In the genomic region with DNA sequence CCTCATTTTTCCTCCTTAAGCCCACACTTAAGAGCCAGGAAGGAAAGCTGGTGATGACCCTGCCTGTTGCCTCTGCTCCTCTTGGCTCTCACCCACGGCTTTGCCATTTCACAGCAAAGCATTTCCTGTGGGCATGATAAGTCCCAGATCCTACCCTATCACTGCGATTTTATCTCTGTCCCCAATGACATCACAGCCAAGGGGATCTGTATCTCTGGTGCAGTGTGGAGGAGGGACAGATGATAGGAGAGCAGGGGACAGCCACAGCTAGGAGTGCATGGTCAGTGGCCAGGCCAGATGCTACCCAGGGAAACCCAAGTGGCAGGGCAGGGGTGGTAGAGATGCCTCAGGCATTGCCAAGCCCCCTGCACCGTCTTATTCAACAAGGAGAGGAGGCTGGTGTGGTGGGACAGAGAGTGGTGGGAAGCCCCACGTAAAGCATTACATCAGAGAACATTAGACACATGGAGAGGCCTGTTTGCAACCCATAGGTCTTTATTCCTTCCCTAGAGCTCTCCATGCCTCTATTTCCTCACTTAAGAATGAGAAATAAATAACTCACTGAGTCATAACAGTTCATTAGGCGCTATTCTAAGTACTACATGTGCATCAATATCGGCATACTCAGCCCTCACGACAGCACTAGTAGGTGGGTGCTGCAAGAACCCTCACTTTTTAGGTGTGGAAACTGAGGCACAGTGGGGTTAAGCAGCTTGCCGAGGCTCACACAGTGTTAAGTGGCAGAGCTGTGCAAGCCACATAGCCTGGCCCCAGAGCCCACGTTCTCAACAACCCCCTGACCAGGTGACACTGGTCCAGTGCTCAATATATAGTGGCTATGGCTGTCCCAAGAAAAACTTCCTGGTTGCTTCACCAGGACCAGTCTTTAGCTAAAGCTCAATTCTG, we compare ENCODE assay signal across 10 cellular contexts. TPM values are rescaled to one million over a fixed set of nuclear protein-coding genes. Genes with fewer than 3 reads are reported as not detected.
DNase-seq lines count a peak whose midpoint lies in the region; ATAC-seq and TF ChIP-seq lines count a peak whose summit lies in the region.
"Had no signal": no experiment of that assay in that cellular context is flagged by ENCODE, and none has a peak within 500 bp of the region (broad histone marks: within the 10 kb centered on the region; RNA-seq: fewer than 3 reads in every experiment).

No MANE protein-coding gene starts in this region.

- TF ChIP-seq CTCF in MCF 10A (IDR thresholded peaks at IDR 0.05; ENCODE audit: unreplicated experiment): no peak
- no peak for TF ChIP-seq CTCF in breast epithelium (IDR thresholded peaks at IDR 0.05)
- no peak for TF ChIP-seq CTCF in right atrium auricular region (IDR thresholded peaks at IDR 0.05)
- TF ChIP-seq CTCF in type B pancreatic cell (conservative IDR thresholded peaks at IDR 0.05): no peak

- CTCF ChIA-PET in MCF 10A (lab: Yijun Ruan, JAX): interaction anchor here (0.9 to 1.1 kb wide), 2 partner anchors 42 to 56 kb away, joined by 3 read pairs; a partner anchor contains a TSS

- no peaks in the 10 kb centered on the region for H3K9me3 Mint-ChIP-seq in MCF 10A (ENCODE audit: unreplicated experiment)
- no peaks in the 10 kb centered on the region for H3K9me3 Mint-ChIP-seq in type B pancreatic cell

- H3K4me1 Mint-ChIP-seq in MCF 10A (ENCODE audit: insufficient read depth, unreplicated experiment) (peaks cover 20% of the 10 kb centered on the region), type B pancreatic cell (ENCODE audit: unreplicated experiment) (no peaks in the 10 kb centered on the region)

- peak overlapping the region in 1 of 2 donors; percentile 25 for H3K27ac ChIP-seq in breast epithelium
- H3K27ac ChIP-seq in right atrium auricular region: peak overlapping the region; percentile 43 to 97

- no peaks in the 10 kb centered on the region for H3K9me3 ChIP-seq in breast epithelium
- H3K9me3 ChIP-seq in right atrium auricular region: no peaks in the 10 kb centered on the region

- H3K4me3 ChIP-seq in breast epithelium (peak overlapping the region in 1 of 3 donors; percentile 11), right atrium auricular region (no peak overlapping the region)

- H3K4me1 ChIP-seq in breast epithelium (peaks cover 4 to 14% of the 10 kb centered on the region in 2 donors), right atrium auricular region (peaks cover 0 to 83% of the 10 kb centered on the region in 2 donors)

- TF ChIP-seq POLR2A in breast epithelium (IDR thresholded peaks at IDR 0.05) (no peak), Raji (IDR thresholded peaks at IDR 0.05; ENCODE audit: insufficient read depth, low read depth, low read length) (peak; percentile 50; the same call in 1 of the 2 replicates), GM18505 (IDR thresholded peaks at IDR 0.05; ENCODE audit: borderline replicate concordance, extremely low read depth, insufficient read depth, insufficient read length) (no peak)

- no peaks in the 10 kb centered on the region for H3K36me3 ChIP-seq in breast epithelium
- H3K36me3 ChIP-seq in right atrium auricular region: no peaks in the 10 kb centered on the region

- H3K27me3 ChIP-seq in breast epithelium: no peaks in the 10 kb centered on the region
- H3K27me3 ChIP-seq in right atrium auricular region: no peaks in the 10 kb centered on the region

- H3K36me3 Mint-ChIP-seq in MCF 10A (ENCODE audit: insufficient read depth, unreplicated experiment) (no peaks in the 10 kb centered on the region), type B pancreatic cell (no peaks in the 10 kb centered on the region)

- no TSS peak for BruUV-seq in MCF 10A (replicated peaks; lab: Mats Ljungman, UMichigan)

- H3K27me3 Mint-ChIP-seq in MCF 10A (ENCODE audit: insufficient read depth, unreplicated experiment): no peaks in the 10 kb centered on the region
- H3K27me3 Mint-ChIP-seq in type B pancreatic cell: peaks cover 23% of the 10 kb centered on the region

- POLR2A ChIA-PET in MCF 10A (lab: Yijun Ruan, JAX): interaction anchor here (1.1 to 5.9 kb wide), 3 partner anchors 8 to 57 kb away, joined by 3 to 98 read pairs (median 9); a partner anchor contains a TSS

- peak overlapping the region; percentile 73 for H3K27ac Mint-ChIP-seq in MCF 10A (ENCODE audit: low read depth, unreplicated experiment)
- no peak overlapping the region for H3K27ac Mint-ChIP-seq in type B pancreatic cell

- H3K4me3 Mint-ChIP-seq in MCF 10A (ENCODE audit: unreplicated experiment) (peak overlapping the region; percentile 62), type B pancreatic cell (peak overlapping the region; percentile 6)

- DNase-seq in MCF 10A (ENCODE audit: unreplicated experiment) (no peak), breast epithelium (ENCODE audit: low spot score in 2 of 2) (no peak), right atrium auricular region (ENCODE audit: low spot score) (no peak), type B pancreatic cell (ENCODE audit: extremely low spot score, unreplicated experiment) (no peak), NCI-H1048 (lab: John Stamatoyannopoulos, UW) (no peak)
- DNase-seq: trophoblast cell had no signal

- intact Hi-C loops in MCF 10A (cut with micrococcal nuclease) (no loop called here), breast epithelium (cut with DNase I; ENCODE audit: low total_unique reads) (no loop called here)

- ATAC-seq in GM18505 (IDR thresholded peaks at IDR 0.05; ENCODE audit: unreplicated experiment) (no peak), GM18909 (IDR thresholded peaks at IDR 0.05; ENCODE audit: poor library complexity, unreplicated experiment) (no peak)
- ATAC-seq: activated CD4-positive, CD25-positive, alpha-beta regulatory T cell treated with anti-CD3 and anti-CD28 coated beads, Interleukin-2, amount 50 U/mL, for 24 hours had no signal

RNA-seq across cellular contexts. Expression of a gene that starts 4.6 kb away (rescaled TPM):
- total RNA-seq in MCF 10A (2022) (11.8 and 16.2 TPM in 2 replicates), breast epithelium (10 to 100 TPM; 15.7 to 20.6 (median 18.4) TPM), right atrium auricular region (10 to 100 TPM; 31.5 to 35.8 TPM), type B pancreatic cell (ENCODE audit: low replicate concordance) (4.6 and 6.2 TPM in 2 replicates)

RNA-seq across cellular contexts. Expression of a gene that starts 16.4 kb away (rescaled TPM):
- total RNA-seq in MCF 10A (2022): not detected in 2 replicates
- 1 to 10 TPM in 1 of 3 donors, not detected in 2; 3.2 TPM for total RNA-seq in breast epithelium
- total RNA-seq in right atrium auricular region: not detected
- total RNA-seq in type B pancreatic cell (ENCODE audit: low replicate concordance): 3.5 and 56.6 TPM in 2 replicates

RNA-seq across cellular contexts. Expression of a gene that starts 48.9 kb away (rescaled TPM):
- 3.9 and 5.3 TPM in 2 replicates for total RNA-seq in MCF 10A (2022)
- total RNA-seq in breast epithelium: 1 to 10 TPM; 3.5 to 4.3 (median 3.8) TPM
- total RNA-seq in right atrium auricular region: 1 to 10 TPM; 2.6 to 3.4 TPM
- total RNA-seq in type B pancreatic cell (ENCODE audit: low replicate concordance): 2.2 and 7.0 TPM in 2 replicates

RNA-seq across cellular contexts. Expression of a gene that starts 49.8 kb away (rescaled TPM):
- 0.93 and 1.5 TPM in 2 replicates for total RNA-seq in MCF 10A (2022)
- 1 to 10 TPM in 2 of 3 donors, under 1 TPM in 1; 0.80 to 5.3 (median 3.3) TPM for total RNA-seq in breast epithelium
- total RNA-seq in right atrium auricular region: 1 to 10 TPM; 4.3 to 5.6 TPM
- 2.1 and 2.8 TPM in 2 replicates for total RNA-seq in type B pancreatic cell (ENCODE audit: low replicate concordance)

RNA-seq across cellular contexts. Expression of a gene that starts 56.7 kb away (rescaled TPM):
- total RNA-seq in MCF 10A (2022) (202 and 227 TPM in 2 replicates), breast epithelium (100 to 1,000 TPM; 108 to 127 (median 117) TPM), right atrium auricular region (100 to 1,000 TPM; 130 to 172 TPM), type B pancreatic cell (ENCODE audit: low replicate concordance) (193 and 203 TPM in 2 replicates)
